Comparison of ENCODE assay signal across 3 cellular contexts in genomic region chr1:1440262-1440772, GRCh38.
TF ChIP-seq lines count a peak whose summit lies in the region.

No MANE protein-coding gene starts in this region.

TF ChIP-seq in SK-N-SH, 30 proteins besides CTCF, POLR2A, EP300 and RAD21:
- TF ChIP-seq FOSL2 (IDR thresholded peaks at IDR 0.05; ENCODE audit: borderline replicate concordance, low read depth) = no peak
- TF ChIP-seq MEF2A (IDR thresholded peaks at IDR 0.05; ENCODE audit: borderline replicate concordance, low read depth) = no peak
- no peak for TF ChIP-seq FOXJ3 (CRISPR knock-in tag; IDR thresholded peaks at IDR 0.05)
- TF ChIP-seq YY1 (IDR thresholded peaks at IDR 0.05; ENCODE audit: low read depth) = no peak
- no peak for TF ChIP-seq GABPA (IDR thresholded peaks at IDR 0.05; ENCODE audit: low read depth)
- TF ChIP-seq SMC3 (IDR thresholded peaks at IDR 0.05; ENCODE audit: low read depth, low read length) = no peak
- TF ChIP-seq PBX3 (IDR thresholded peaks at IDR 0.05) = no peak
- TF ChIP-seq RFX5 (IDR thresholded peaks at IDR 0.05; ENCODE audit: low read length) = no peak
- TF ChIP-seq MXI1 (IDR thresholded peaks at IDR 0.05; ENCODE audit: low read depth, low read length) = no peak
- TF ChIP-seq RCOR1 (IDR thresholded peaks at IDR 0.05; ENCODE audit: low read length) = no peak
- no peak for TF ChIP-seq TEAD4 (IDR thresholded peaks at IDR 0.05; ENCODE audit: borderline replicate concordance, insufficient read depth)

TF ChIP-seq in SK-N-SH treated with all-trans-retinoic acid at 6 μM for 48 hours, 23 proteins besides CTCF, POLR2A, EP300 and RAD21:
- no peak for TF ChIP-seq PPARA (CRISPR knock-in tag; IDR thresholded peaks at IDR 0.05; ENCODE audit: borderline replicate concordance)
- no peak for TF ChIP-seq ISL1 (CRISPR knock-in tag; IDR thresholded peaks at IDR 0.05)
- no peak for TF ChIP-seq ZFP30 (CRISPR knock-in tag; IDR thresholded peaks at IDR 0.05)
- no peak for TF ChIP-seq CSDC2 (CRISPR knock-in tag; IDR thresholded peaks at IDR 0.05)
- no peak for TF ChIP-seq ZC3H10 (CRISPR knock-in tag; IDR thresholded peaks at IDR 0.05)
- TF ChIP-seq ARNTL (CRISPR knock-in tag; IDR thresholded peaks at IDR 0.05; ENCODE audit: borderline replicate concordance, low read depth) = no peak
TF ChIP-seq in SK-N-SH treated with all-trans-retinoic acid at 6 μM for 48 hours: peak in this region for 0.

TF ChIP-seq in WTC11, 78 proteins besides CTCF, POLR2A, EP300 and RAD21:
- TF ChIP-seq EMX1 (CRISPR knock-in tag; IDR thresholded peaks at IDR 0.05) = no peak
- no peak for TF ChIP-seq FOXK1 (CRISPR knock-in tag; IDR thresholded peaks at IDR 0.05)
- no peak for TF ChIP-seq NR3C1 (CRISPR knock-in tag; conservative IDR thresholded peaks at IDR 0.05; ENCODE audit: low read depth)
- TF ChIP-seq NFYB (CRISPR knock-in tag; conservative IDR thresholded peaks at IDR 0.05; ENCODE audit: low read depth) = no peak
- TF ChIP-seq ERG (CRISPR knock-in tag; IDR thresholded peaks at IDR 0.05) = no peak
- no peak for TF ChIP-seq E2F4 (CRISPR knock-in tag; IDR thresholded peaks at IDR 0.05; ENCODE audit: borderline replicate concordance, low read depth)
- no peak for TF ChIP-seq IRF2 (CRISPR knock-in tag; IDR thresholded peaks at IDR 0.05; ENCODE audit: borderline replicate concordance, low read depth)
